Comparison of ENCODE assay signal across 14 cellular contexts in genomic region chr11:1889941-1890855, GRCh38. TPM values are rescaled to one million over a fixed set of nuclear protein-coding genes. Genes with fewer than 3 reads are reported as not detected.
A peak's percentile ranks its signal among the peaks of the same experiment; 100 is the strongest.
DNase-seq lines count a peak whose midpoint lies in the region; ATAC-seq lines count a peak whose summit lies in the region.
"Had no signal": no experiment of that assay in that cellular context is flagged by ENCODE, and none has a peak within 500 bp of the region (broad histone marks: within the 10 kb centered on the region; RNA-seq: fewer than 3 reads in every experiment).

No MANE protein-coding gene starts in this region.

- no peaks in the 10 kb centered on the region for H3K9me3 ChIP-seq in right cardiac atrium (ENCODE audit: control insufficient read depth, low read length)
- H3K9me3 ChIP-seq: ascending aorta, right lobe of liver had no signal

- H3K4me3 ChIP-seq in right cardiac atrium (ENCODE audit: low read length), result no peak overlapping the region
- H3K4me3 ChIP-seq: ascending aorta, hepatocyte, right lobe of liver had no signal

- intact Hi-C loops in right cardiac atrium (cut with DNase I), result loop anchor here in 3 of 4 donors (5.0 to 10.0 kb wide), 3 partner anchors 45 to 55 kb away; partner anchors contain the start of gene MRPL23 (in 1 of the 3)

- H3K4me1 ChIP-seq in right cardiac atrium (ENCODE audit: control insufficient read depth, insufficient read depth, low read length), result no peaks in the 10 kb centered on the region
- H3K4me1 ChIP-seq: ascending aorta, right lobe of liver had no signal

- WGBS in right cardiac atrium, result 90% methylated on average over 33 of the region's 33 CpGs

- no peaks in the 10 kb centered on the region for H3K27me3 ChIP-seq in right cardiac atrium (ENCODE audit: control insufficient read depth, insufficient read depth)
- H3K27me3 ChIP-seq: ascending aorta, hepatocyte, right lobe of liver had no signal

- ATAC-seq in right cardiac atrium, result peak; percentile 9 to 15
- ATAC-seq in stimulated activated naive CD8-positive, alpha-beta T cell treated with anti-CD3 and anti-CD28 coated beads, Interleukin-15, Interleukin-2, amounts not matched to agents 100 U/mL and 50 U/mL, for 24 hours, result peak; percentile 6
- no peak for ATAC-seq in GM19452 (IDR thresholded peaks at IDR 0.05; ENCODE audit: unreplicated experiment)
- ATAC-seq in HG03439 (IDR thresholded peaks at IDR 0.05; ENCODE audit: unreplicated experiment), result no peak

- H3K27ac ChIP-seq in right cardiac atrium (ENCODE audit: low read length), result no peak overlapping the region
- H3K27ac ChIP-seq: hepatocyte, right lobe of liver, WERI-Rb-1 had no signal

- in situ Hi-C loops in ACHN (cut with HindIII; ENCODE audit: low pct_ligation_motif_present, low pct_unique_long_range_greater_than_20kb, low sequenced_read_pairs), result no loop called here

- peak; percentile 82 for DNase-seq in activated CD8-positive, alpha-beta memory T cell treated with anti-CD3 and anti-CD28 coated beads for 24 hours
- no peak for DNase-seq in activated CD8-positive, alpha-beta memory T cell treated with anti-CD3 and anti-CD28 coated beads, Interleukin-2, amount 50 U/mL, for 4 hours
- DNase-seq in UCSD-AML1 (lab: John Stamatoyannopoulos, UW; ENCODE audit: unreplicated experiment) (peak; percentile 71), right cardiac atrium (peak in 1 of 3 donors; percentile 62), ACHN (no peak)
- peak; percentile 49 for DNase-seq in stimulated activated naive CD8-positive, alpha-beta T cell treated with anti-CD3 and anti-CD28 coated beads, Interleukin-15, Interleukin-2, amounts not matched to agents 100 U/mL and 50 U/mL, for 24 hours
- DNase-seq: endodermal cell, NCI-H510A treated with DMSO at 0.1 percent for 48 hours, WERI-Rb-1 had no signal

RNA-seq across cellular contexts. Expression of gene PRR33, which starts 1.5 kb away (rescaled TPM):
- under 1 TPM; 0.11 to 0.82 (median 0.24) TPM for total RNA-seq in right cardiac atrium
- polyA plus RNA-seq in right cardiac atrium, result 0.81 TPM
- total RNA-seq: ascending aorta, endodermal cell, hepatocyte, right lobe of liver had no signal

RNA-seq across cellular contexts. Expression of gene TNNT3, which starts 29.3 kb away (rescaled TPM):
- total RNA-seq in right cardiac atrium, result 10 to 100 TPM in 3 of 4 donors, 1 to 10 TPM in 1; 9.0 to 58.7 (median 34.1) TPM
- 63.1 TPM for polyA plus RNA-seq in right cardiac atrium
- total RNA-seq: endodermal cell had no signal

RNA-seq across cellular contexts. Expression of gene LSP1, which starts 37.3 kb away (rescaled TPM):
- total RNA-seq in right cardiac atrium, result 10 to 100 TPM in 3 of 4 donors, 1 to 10 TPM in 1; 7.6 to 18.3 (median 14.8) TPM
- 11.7 TPM for polyA plus RNA-seq in right cardiac atrium
- total RNA-seq: endodermal cell had no signal

RNA-seq across cellular contexts. Expression of gene TNNI2, which starts 51.4 kb away (rescaled TPM):
- total RNA-seq in right cardiac atrium, result not detected
- not detected for polyA plus RNA-seq in right cardiac atrium
- total RNA-seq: ascending aorta, endodermal cell had no signal

RNA-seq across cellular contexts. Expression of gene SYT8, which starts 55.4 kb away (rescaled TPM):
- total RNA-seq in right cardiac atrium, result not detected
- polyA plus RNA-seq in right cardiac atrium, result not detected
- total RNA-seq: ascending aorta, endodermal cell had no signal

Comparison
In these comparisons a context has a peak if more than half of its experiments do, and no peak if none do; other contexts are left out.
1. DNase-seq: peak in activated CD8-positive, alpha-beta memory T cell treated with anti-CD3 and anti-CD28 coated beads for 24 hours (single experiment), UCSD-AML1 (single experiment) and stimulated activated naive CD8-positive, alpha-beta T cell treated with anti-CD3 and anti-CD28 coated beads, Interleukin-15, Interleukin-2, amounts not matched to agents 100 U/mL and 50 U/mL, for 24 hours (single experiment); none in activated CD8-positive, alpha-beta memory T cell treated with anti-CD3 and anti-CD28 coated beads, Interleukin-2, amount 50 U/mL, for 4 hours (single experiment) and ACHN (single experiment).
2. ATAC-seq: peak in right cardiac atrium (2 of 2) and stimulated activated naive CD8-positive, alpha-beta T cell treated with anti-CD3 and anti-CD28 coated beads, Interleukin-15, Interleukin-2, amounts not matched to agents 100 U/mL and 50 U/mL, for 24 hours (single experiment); none in GM19452 (single experiment) and HG03439 (single experiment).